19 cellular contexts compared by ENCODE assay signal in the genomic region with DNA sequence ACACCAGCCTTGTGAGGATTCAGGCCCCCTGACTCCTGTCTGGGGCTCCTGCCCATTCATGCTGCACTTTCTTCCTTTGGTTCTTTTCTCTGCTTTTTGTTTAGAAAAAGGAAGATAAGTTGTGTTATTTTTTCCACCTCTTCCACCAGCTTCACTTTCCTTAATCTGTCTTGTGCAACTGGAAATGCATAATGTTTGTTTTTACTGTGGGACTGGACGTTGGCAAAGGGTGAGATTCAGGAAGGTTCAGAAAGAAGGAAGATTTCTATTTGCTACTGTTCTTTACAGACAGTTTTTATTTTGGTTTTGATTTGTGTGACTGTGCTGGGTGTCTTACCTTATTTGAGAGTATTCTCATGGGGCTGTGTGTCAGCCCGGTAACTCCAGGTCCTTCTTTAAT. TPM values are rescaled to one million over a fixed set of nuclear protein-coding genes. Genes with fewer than 3 reads are reported as not detected.
DNase-seq lines count a peak whose midpoint lies in the region; ATAC-seq and TF ChIP-seq lines count a peak whose summit lies in the region.
"Had no signal": no experiment of that assay in that cellular context is flagged by ENCODE, and none has a peak within 500 bp of the region (broad histone marks: within the 10 kb centered on the region; RNA-seq: fewer than 3 reads in every experiment).

No MANE protein-coding gene starts in this region.

- ATAC-seq in WTC11 = no peak
- no peak for ATAC-seq in CD4-positive, alpha-beta T cell (ENCODE audit: poor library complexity)
- ATAC-seq: HepG2 had no signal

- no peaks in the 10 kb centered on the region for H3K9me3 ChIP-seq in HUES64 (ENCODE audit: insufficient read depth, low read depth, low read length)
- no peaks in the 10 kb centered on the region for H3K9me3 ChIP-seq in CD4-positive, alpha-beta T cell (ENCODE audit: control insufficient read depth, low read length)
- H3K9me3 ChIP-seq: Caco-2, SJSA1 had no signal

- peak overlapping the region; percentile 21 for H3K27ac Mint-ChIP-seq in WTC11
- peak overlapping the region; percentile 75 for H3K27ac Mint-ChIP-seq in neural crest cell (ENCODE audit: unreplicated experiment)
- no peak overlapping the region for H3K27ac Mint-ChIP-seq in CD4-positive, alpha-beta T cell
- H3K27ac Mint-ChIP-seq: HFFc6 had no signal

- no peak for DNase-seq in WTC11 (ENCODE audit: low spot score)
- peak; percentile 35 for DNase-seq in fibroblast of gingiva (ENCODE audit: low read depth)
- DNase-seq in neural crest cell (ENCODE audit: low read depth, low spot score) = no peak
- DNase-seq in COLO829 (ENCODE audit: low spot score) = no peak
- DNase-seq in CD4-positive, alpha-beta T cell = no peak
- DNase-seq in SHP77 treated with DMSO at 0.1 percent for 48 hours (lab: John Stamatoyannopoulos, UW) = no peak
- no peak for DNase-seq in GM13977 (ENCODE audit: low spot score)
- DNase-seq: AML-193, Caco-2, HFFc6, NCI-H1436, NCI-H2029, NCI-H345, NCI-H524 treated with DMSO at 0.1 percent for 48 hours had no signal

- intact Hi-C loops in CD4-positive, alpha-beta T cell (cut with DNase I, micrococcal nuclease) = no loop called here

- peaks cover 2% of the 10 kb centered on the region for H3K36me3 Mint-ChIP-seq in WTC11
- H3K36me3 Mint-ChIP-seq in neural crest cell (ENCODE audit: low read depth) = peaks cover 25% of the 10 kb centered on the region
- H3K36me3 Mint-ChIP-seq in CD4-positive, alpha-beta T cell (ENCODE audit: low read depth) = peaks cover 72% of the 10 kb centered on the region

- peaks cover 44% of the 10 kb centered on the region for H3K4me1 Mint-ChIP-seq in WTC11
- peaks cover 26% of the 10 kb centered on the region for H3K4me1 Mint-ChIP-seq in neural crest cell
- peaks cover 28% of the 10 kb centered on the region for H3K4me1 Mint-ChIP-seq in CD4-positive, alpha-beta T cell (ENCODE audit: low read depth)

- H3K4me3 ChIP-seq in HUES64 (ENCODE audit: low read length) = no peak overlapping the region
- H3K4me3 ChIP-seq: SJSA1 had no signal

- CTCF ChIA-PET in WTC11 (lab: Charles Lee) = no interaction called here
- CTCF ChIA-PET in CD4-positive, alpha-beta T cell (lab: Charles Lee) = no interaction called here

- peaks cover 15% of the 10 kb centered on the region for H3K36me3 ChIP-seq in HUES64 (ENCODE audit: insufficient read depth, low read length)

- peaks cover 31% of the 10 kb centered on the region for H3K4me1 ChIP-seq in HUES64 (ENCODE audit: insufficient read depth, low read length)
- H3K4me1 ChIP-seq: Caco-2 had no signal

- WGBS in HUES64 = 44% methylated on average over 2 of the region's 2 CpGs

- no peaks in the 10 kb centered on the region for H3K27me3 ChIP-seq in HUES64 (ENCODE audit: insufficient read depth, low read length)
- no peaks in the 10 kb centered on the region for H3K27me3 ChIP-seq in CD4-positive, alpha-beta T cell (ENCODE audit: control insufficient read depth, insufficient read depth, low read length)
- H3K27me3 ChIP-seq: SJSA1 had no signal

- H3K4me3 Mint-ChIP-seq in WTC11 = no peak overlapping the region
- peak overlapping the region; percentile 20 for H3K4me3 Mint-ChIP-seq in neural crest cell
- no peak overlapping the region for H3K4me3 Mint-ChIP-seq in CD4-positive, alpha-beta T cell
- H3K4me3 Mint-ChIP-seq: CD14-positive monocyte, HFFc6 had no signal

- peak overlapping the region; percentile 41; the same call in 1 of the 2 replicates for H3K27ac ChIP-seq in HUES64 (ENCODE audit: low read depth, low read length)
- H3K27ac ChIP-seq in CD4-positive, alpha-beta T cell (ENCODE audit: low read depth, low read length) = no peak overlapping the region
- H3K27ac ChIP-seq: KMS-11, SJSA1 had no signal

- H3K27me3 Mint-ChIP-seq in WTC11 (ENCODE audit: low read depth) = no peaks in the 10 kb centered on the region
- H3K27me3 Mint-ChIP-seq in neural crest cell (ENCODE audit: low read depth) = no peaks in the 10 kb centered on the region
- H3K27me3 Mint-ChIP-seq in CD4-positive, alpha-beta T cell = no peaks in the 10 kb centered on the region

- POLR2A ChIA-PET in WTC11 (lab: Charles Lee) = no interaction called here
- POLR2A ChIA-PET in CD4-positive, alpha-beta T cell (lab: Charles Lee) = no interaction called here

- H3K9me3 Mint-ChIP-seq in WTC11 (no peaks in the 10 kb centered on the region), neural crest cell (no peaks in the 10 kb centered on the region)
- no peaks in the 10 kb centered on the region for H3K9me3 Mint-ChIP-seq in CD4-positive, alpha-beta T cell
- H3K9me3 Mint-ChIP-seq: HFFc6 had no signal

- TF ChIP-seq CTCF in WTC11 (IDR thresholded peaks at IDR 0.05) (no peak), neural crest cell (conservative IDR thresholded peaks at IDR 0.05) (no peak), GM13977 (IDR thresholded peaks at IDR 0.05; ENCODE audit: extremely low read depth, insufficient read depth, missing control alignments) (no peak)
- no peak for TF ChIP-seq CTCF in CD4-positive, alpha-beta T cell (IDR thresholded peaks at IDR 0.05)

- in situ Hi-C loops in GM13977 (cut with MboI; ENCODE audit: low pct_unique_long_range_greater_than_20kb, low sequenced_read_pairs, unreplicated experiment) = no loop called here

- no peak overlapping the region for H3K9ac ChIP-seq in HUES64 (ENCODE audit: low read depth, low read length)
- H3K9ac ChIP-seq: KMS-11 had no signal

TF ChIP-seq in WTC11, 78 proteins besides CTCF, POLR2A, EP300 and RAD21 (continues in another document):
- TF ChIP-seq, protein P1, sequence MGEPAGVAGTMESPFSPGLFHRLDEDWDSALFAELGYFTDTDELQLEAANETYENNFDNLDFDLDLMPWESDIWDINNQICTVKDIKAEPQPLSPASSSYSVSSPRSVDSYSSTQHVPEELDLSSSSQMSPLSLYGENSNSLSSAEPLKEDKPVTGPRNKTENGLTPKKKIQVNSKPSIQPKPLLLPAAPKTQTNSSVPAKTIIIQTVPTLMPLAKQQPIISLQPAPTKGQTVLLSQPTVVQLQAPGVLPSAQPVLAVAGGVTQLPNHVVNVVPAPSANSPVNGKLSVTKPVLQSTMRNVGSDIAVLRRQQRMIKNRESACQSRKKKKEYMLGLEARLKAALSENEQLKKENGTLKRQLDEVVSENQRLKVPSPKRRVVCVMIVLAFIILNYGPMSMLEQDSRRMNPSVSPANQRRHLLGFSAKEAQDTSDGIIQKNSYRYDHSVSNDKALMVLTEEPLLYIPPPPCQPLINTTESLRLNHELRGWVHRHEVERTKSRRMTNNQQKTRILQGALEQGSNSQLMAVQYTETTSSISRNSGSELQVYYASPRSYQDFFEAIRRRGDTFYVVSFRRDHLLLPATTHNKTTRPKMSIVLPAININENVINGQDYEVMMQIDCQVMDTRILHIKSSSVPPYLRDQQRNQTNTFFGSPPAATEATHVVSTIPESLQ (CRISPR knock-in tag; IDR thresholded peaks at IDR 0.05) = no peak
- no peak for TF ChIP-seq SMAD3 (CRISPR knock-in tag; IDR thresholded peaks at IDR 0.05; ENCODE audit: borderline replicate concordance)
- no peak for TF ChIP-seq ZNF317 (CRISPR knock-in tag; IDR thresholded peaks at IDR 0.05; ENCODE audit: borderline replicate concordance, low read depth)
- TF ChIP-seq, protein P2, sequence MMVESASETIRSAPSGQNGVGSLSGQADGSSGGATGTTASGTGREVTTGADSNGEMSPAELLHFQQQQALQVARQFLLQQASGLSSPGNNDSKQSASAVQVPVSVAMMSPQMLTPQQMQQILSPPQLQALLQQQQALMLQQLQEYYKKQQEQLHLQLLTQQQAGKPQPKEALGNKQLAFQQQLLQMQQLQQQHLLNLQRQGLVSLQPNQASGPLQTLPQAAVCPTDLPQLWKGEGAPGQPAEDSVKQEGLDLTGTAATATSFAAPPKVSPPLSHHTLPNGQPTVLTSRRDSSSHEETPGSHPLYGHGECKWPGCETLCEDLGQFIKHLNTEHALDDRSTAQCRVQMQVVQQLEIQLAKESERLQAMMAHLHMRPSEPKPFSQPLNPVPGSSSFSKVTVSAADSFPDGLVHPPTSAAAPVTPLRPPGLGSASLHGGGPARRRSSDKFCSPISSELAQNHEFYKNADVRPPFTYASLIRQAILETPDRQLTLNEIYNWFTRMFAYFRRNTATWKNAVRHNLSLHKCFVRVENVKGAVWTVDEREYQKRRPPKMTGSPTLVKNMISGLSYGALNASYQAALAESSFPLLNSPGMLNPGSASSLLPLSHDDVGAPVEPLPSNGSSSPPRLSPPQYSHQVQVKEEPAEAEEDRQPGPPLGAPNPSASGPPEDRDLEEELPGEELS (CRISPR knock-in tag; IDR thresholded peaks at IDR 0.05) = no peak
- no peak for TF ChIP-seq TP53 (CRISPR knock-in tag; IDR thresholded peaks at IDR 0.05)
- no peak for TF ChIP-seq GTF2I (CRISPR knock-in tag; conservative IDR thresholded peaks at IDR 0.05)
- no peak for TF ChIP-seq ZNF138 (CRISPR knock-in tag; conservative IDR thresholded peaks at IDR 0.05)
- no peak for TF ChIP-seq PRRX2 (CRISPR knock-in tag; IDR thresholded peaks at IDR 0.05)
- no peak for TF ChIP-seq MYBL2 (CRISPR knock-in tag; IDR thresholded peaks at IDR 0.05)
- TF ChIP-seq MXD4 (CRISPR knock-in tag; IDR thresholded peaks at IDR 0.05; ENCODE audit: borderline replicate concordance) = no peak

RNA-seq across cellular contexts. Expression of a gene that starts 32.5 kb away (rescaled TPM):
- 11.1 TPM for polyA plus RNA-seq in HUES64 (2013, experiment 1 of 2)
- 15.4 TPM for polyA plus RNA-seq in HUES64 (2013, experiment 2 of 2)
- total RNA-seq in WTC11 (2021) (20.5 to 26.8 TPM (median 25.7 TPM) in 3 replicates), neural crest cell (34.3 and 39.7 TPM in 2 replicates)
- 10 to 100 TPM; 43.8 to 47.1 TPM for total RNA-seq in CD4-positive, alpha-beta T cell
